In the genomic region with DNA sequence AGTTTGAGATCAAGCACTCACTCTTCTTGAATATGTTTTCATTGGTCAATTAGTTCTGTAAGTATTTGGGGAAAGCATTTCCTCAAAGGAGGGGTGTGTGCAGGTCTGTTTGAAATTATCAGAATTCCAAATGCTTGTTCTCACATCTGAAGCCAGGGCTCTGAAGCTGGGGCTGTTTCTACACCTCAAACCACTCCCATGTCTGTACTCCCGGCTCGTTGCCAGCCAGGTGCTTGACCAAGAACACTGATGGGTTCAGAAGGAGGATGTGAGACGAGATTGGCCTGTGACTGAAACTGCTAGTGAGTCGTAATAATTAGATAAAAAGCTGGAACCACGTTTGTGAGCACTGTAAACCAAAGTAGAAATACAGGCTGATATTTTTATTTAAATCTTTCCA, we compare ENCODE assay signal across 20 cellular contexts.
"Had no signal": no experiment of that assay in that cellular context is flagged by ENCODE, and none has a peak within 500 bp of the region (broad histone marks: within the 10 kb centered on the region; RNA-seq: fewer than 3 reads in every experiment).

No MANE protein-coding gene starts in this region.

- DNase-seq: dermis blood vessel endothelial cell; erythroblast; foreskin melanocyte; kidney; left cardiac atrium; mucosa of descending colon; naive thymus-derived CD8-positive, alpha-beta T cell; ovary; right lobe of liver; spleen; stimulated activated CD4-positive, alpha-beta T cell treated with anti-CD3 and anti-CD28 coated beads, Interleukin-15, amount 100 ng/mL, for 24 hours; stimulated activated CD4-positive, alpha-beta T cell treated with anti-CD3 and anti-CD28 coated beads, Interleukin-1b, Interleukin-23, amount 100 ng/mL, for 48 hours; stimulated activated CD4-positive, alpha-beta T cell treated with anti-CD3 and anti-CD28 coated beads, Interleukin-4, amount 100 ng/mL, for 24 hours; stimulated activated naive B cell treated with anti-CD40 and anti-IgM and Interleukin-4, amounts not matched to agents 10 μg/mL and 1 μg/mL and 100 μg/mL, for 72 hours; stimulated activated naive CD8-positive, alpha-beta T cell treated with anti-CD3 and anti-CD28 coated beads, Interleukin-15, amount 100 ng/mL, for 72 hours; testis; transverse colon had no signal

- H3K36me3 ChIP-seq: ovary, prostate gland, right lobe of liver, spleen, transverse colon had no signal

- H3K36me3 Mint-ChIP-seq: naive thymus-derived CD8-positive, alpha-beta T cell; stimulated activated naive B cell treated with anti-CD40 and anti-IgM and Interleukin-4, amounts not matched to agents 10 μg/mL and 1 μg/mL and 100 μg/mL, for 72 hours had no signal

- H3K27ac Mint-ChIP-seq: naive thymus-derived CD8-positive, alpha-beta T cell; stimulated activated naive B cell treated with anti-CD40 and anti-IgM and Interleukin-4, amounts not matched to agents 10 μg/mL and 1 μg/mL and 100 μg/mL, for 72 hours; stimulated activated naive CD8-positive, alpha-beta T cell treated with anti-CD3 and anti-CD28 coated beads, Interleukin-15, amount 100 ng/mL, for 72 hours had no signal

- H3K27ac ChIP-seq: hepatocyte, ovary, prostate gland, right lobe of liver, spleen, testis, transverse colon had no signal

- H3K9me3 Mint-ChIP-seq: stimulated activated naive CD8-positive, alpha-beta T cell treated with anti-CD3 and anti-CD28 coated beads, Interleukin-15, amount 100 ng/mL, for 72 hours had no signal

- H3K4me3 ChIP-seq: hepatocyte, mucosa of descending colon, ovary, prostate gland, right lobe of liver, spleen, testis, transverse colon had no signal

- H3K9me3 ChIP-seq: mucosa of descending colon, ovary, prostate gland, right lobe of liver, testis, transverse colon had no signal

- H3K4me3 Mint-ChIP-seq: naive thymus-derived CD8-positive, alpha-beta T cell; neural crest cell; stimulated activated naive B cell treated with anti-CD40 and anti-IgM and Interleukin-4, amounts not matched to agents 10 μg/mL and 1 μg/mL and 100 μg/mL, for 72 hours; stimulated activated naive CD8-positive, alpha-beta T cell treated with anti-CD3 and anti-CD28 coated beads, Interleukin-15, amount 100 ng/mL, for 72 hours had no signal

- H3K27me3 ChIP-seq: hepatocyte, ovary, right lobe of liver, testis, transverse colon had no signal

- H3K4me1 ChIP-seq: prostate gland, right lobe of liver, testis, transverse colon had no signal

- H3K4me1 Mint-ChIP-seq: stimulated activated naive CD8-positive, alpha-beta T cell treated with anti-CD3 and anti-CD28 coated beads, Interleukin-15, amount 100 ng/mL, for 72 hours had no signal

- H3K4me2 ChIP-seq: hepatocyte had no signal
